1 cellular context compared by ENCODE assay signal in the genomic region with DNA sequence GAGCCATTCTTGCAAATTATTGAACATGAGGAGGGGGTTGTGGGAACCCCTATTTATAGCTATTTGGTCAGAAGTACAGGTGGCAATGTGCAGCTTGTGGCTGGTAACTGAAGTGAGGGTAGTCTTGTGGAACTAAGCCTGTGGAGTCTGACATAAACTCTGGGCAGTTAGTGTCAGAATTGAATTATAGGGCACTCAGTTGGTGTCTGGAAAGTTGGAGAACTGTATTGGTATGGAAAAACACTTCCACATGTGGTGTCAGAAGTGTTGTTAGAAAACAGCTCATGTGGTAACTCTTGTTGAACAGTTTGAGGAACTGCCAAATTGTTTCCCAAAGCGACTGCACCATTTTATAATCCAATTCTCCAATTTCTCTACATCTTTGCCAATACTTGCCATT.
TF ChIP-seq lines count a peak whose summit lies in the region.

No MANE protein-coding gene starts in this region.

TF ChIP-seq in HEK293T, 16 proteins besides CTCF, POLR2A, EP300 and RAD21 (continued from another document):
- no peak for TF ChIP-seq CTBP1 (IDR thresholded peaks at IDR 0.05; ENCODE audit: borderline replicate concordance)
- no peak for TF ChIP-seq ELF4 (IDR thresholded peaks at IDR 0.05)
- TF ChIP-seq LEF1 (IDR thresholded peaks at IDR 0.05; ENCODE audit: borderline replicate concordance): no peak
- no peak for TF ChIP-seq FOXM1 (IDR thresholded peaks at IDR 0.05; ENCODE audit: borderline replicate concordance)
- no peak for TF ChIP-seq ARNT (IDR thresholded peaks at IDR 0.05)
- TF ChIP-seq ZNF384 (IDR thresholded peaks at IDR 0.05): no peak
- TF ChIP-seq FOXK2 (IDR thresholded peaks at IDR 0.05): no peak
- TF ChIP-seq TARDBP (IDR thresholded peaks at IDR 0.05): no peak
TF ChIP-seq in HEK293T: peak in this region for 0.
